ENCODE assay signal across 21 cellular contexts in the genomic region with DNA sequence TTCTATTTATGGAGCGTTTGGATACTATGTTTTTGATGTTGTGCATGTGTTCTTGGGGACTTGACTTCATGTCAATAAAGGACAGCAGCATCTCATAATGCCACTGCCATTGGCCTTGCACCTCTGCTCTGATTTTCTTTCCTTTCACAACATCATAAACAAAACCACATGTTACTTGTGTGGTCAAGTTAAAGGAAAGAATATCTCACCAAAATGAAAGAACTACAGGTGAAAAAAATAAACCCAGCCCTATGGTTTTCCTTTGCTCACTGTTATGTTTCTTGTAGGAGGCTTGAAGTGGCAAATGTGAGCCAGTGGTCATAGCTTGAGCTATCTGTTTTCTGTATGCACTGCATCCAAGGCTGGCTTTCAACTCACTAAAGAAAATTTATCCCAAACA.
DNase-seq lines count a peak whose midpoint lies in the region; ATAC-seq and TF ChIP-seq lines count a peak whose summit lies in the region.
"Had no signal": no experiment of that assay in that cellular context is flagged by ENCODE, and none has a peak within 500 bp of the region (broad histone marks: within the 10 kb centered on the region; RNA-seq: fewer than 3 reads in every experiment).

No MANE protein-coding gene starts in this region.

- H3K9me3 Mint-ChIP-seq in CD4-positive, alpha-beta T cell = no peaks in the 10 kb centered on the region
- no peaks in the 10 kb centered on the region for H3K9me3 Mint-ChIP-seq in activated CD8-positive, alpha-beta T cell treated with anti-CD3 and anti-CD28 coated beads for 36 hours
- peaks cover 0 to 11% (median 0%) of the 10 kb centered on the region in 11 donors for H3K9me3 Mint-ChIP-seq in naive thymus-derived CD4-positive, alpha-beta T cell
- H3K9me3 Mint-ChIP-seq in endothelial cell (ENCODE audit: unreplicated experiment) = no peaks in the 10 kb centered on the region

- H3K36me3 ChIP-seq in naive thymus-derived CD4-positive, alpha-beta T cell (ENCODE audit: control insufficient read depth in 2 of 3, insufficient read depth in 3 of 3, low read length in 3 of 3) = no peaks in the 10 kb centered on the region
- H3K36me3 ChIP-seq: adrenal gland, esophagus squamous epithelium, lower lobe of right lung, ovary, sigmoid colon had no signal

- peak overlapping the region; percentile 35 for H3K27ac Mint-ChIP-seq in CD4-positive, alpha-beta T cell
- H3K27ac Mint-ChIP-seq in activated CD8-positive, alpha-beta T cell treated with anti-CD3 and anti-CD28 coated beads for 36 hours = no peak overlapping the region
- peak overlapping the region in 1 of 9 donors; percentile 24 for H3K27ac Mint-ChIP-seq in naive thymus-derived CD4-positive, alpha-beta T cell
- H3K27ac Mint-ChIP-seq in endothelial cell (ENCODE audit: unreplicated experiment) = no peak overlapping the region

- CTCF ChIA-PET in CD4-positive, alpha-beta T cell (lab: Charles Lee) = interaction anchor here (0.9 kb wide), 1 partner anchor 258 kb away, joined by 4 read pairs; no protein-coding TSS in a partner anchor
- CTCF ChIA-PET in activated CD8-positive, alpha-beta T cell treated with anti-CD3 and anti-CD28 coated beads for 36 hours (lab: Charles Lee) = no interaction called here
- CTCF ChIA-PET in naive thymus-derived CD4-positive, alpha-beta T cell (lab: Charles Lee) = interaction anchor here (0.7 kb wide), 2 partner anchors 16 to 657 kb away, joined by 3 to 4 read pairs; no protein-coding TSS in a partner anchor

- intact Hi-C loops in CD4-positive, alpha-beta T cell (cut with DNase I, micrococcal nuclease) = no loop called here
- intact Hi-C loops in activated CD8-positive, alpha-beta T cell treated with anti-CD3 and anti-CD28 coated beads for 36 hours (cut with micrococcal nuclease) = no loop called here
- intact Hi-C loops in naive thymus-derived CD4-positive, alpha-beta T cell (cut with micrococcal nuclease) = loop anchor here in 1 of 2 donors (2.0 kb wide), 1 partner anchor 19 kb away; no protein-coding TSS in a partner anchor
- intact Hi-C loops in sciatic nerve (cut with DNase I) = no loop called here

- H3K4me3 Mint-ChIP-seq in CD4-positive, alpha-beta T cell = no peak overlapping the region
- no peak overlapping the region for H3K4me3 Mint-ChIP-seq in activated CD8-positive, alpha-beta T cell treated with anti-CD3 and anti-CD28 coated beads for 36 hours
- H3K4me3 Mint-ChIP-seq in naive thymus-derived CD4-positive, alpha-beta T cell = peak overlapping the region in 1 of 10 donors; percentile 26
- H3K4me3 Mint-ChIP-seq in endothelial cell (ENCODE audit: unreplicated experiment) = no peak overlapping the region

- H3K27me3 ChIP-seq in CD4-positive, alpha-beta T cell (ENCODE audit: control insufficient read depth, insufficient read depth, low read length) = no peaks in the 10 kb centered on the region
- no peaks in the 10 kb centered on the region for H3K27me3 ChIP-seq in naive thymus-derived CD4-positive, alpha-beta T cell (ENCODE audit: control insufficient read depth in 2 of 2, insufficient read depth in 2 of 2, low read length in 2 of 2)
- H3K27me3 ChIP-seq: adrenal gland, ovary, sigmoid colon had no signal

- H3K27ac ChIP-seq in CD4-positive, alpha-beta T cell (ENCODE audit: low read depth, low read length) = no peak overlapping the region
- H3K27ac ChIP-seq in naive thymus-derived CD4-positive, alpha-beta T cell (ENCODE audit: low read depth, low read length) = no peak overlapping the region
- H3K27ac ChIP-seq: adrenal gland, esophagus squamous epithelium, lower lobe of right lung, ovary, sigmoid colon had no signal

- H3K36me3 Mint-ChIP-seq in CD4-positive, alpha-beta T cell (ENCODE audit: low read depth) = no peaks in the 10 kb centered on the region
- no peaks in the 10 kb centered on the region for H3K36me3 Mint-ChIP-seq in activated CD8-positive, alpha-beta T cell treated with anti-CD3 and anti-CD28 coated beads for 36 hours (ENCODE audit: low read depth)
- peaks cover 0 to 5% (median 0%) of the 10 kb centered on the region in 5 donors for H3K36me3 Mint-ChIP-seq in naive thymus-derived CD4-positive, alpha-beta T cell
- H3K36me3 Mint-ChIP-seq in endothelial cell (ENCODE audit: low read depth, unreplicated experiment) = no peaks in the 10 kb centered on the region

- peaks cover 0 to 22% of the 10 kb centered on the region in 2 donors for H3K4me1 ChIP-seq in naive thymus-derived CD4-positive, alpha-beta T cell (ENCODE audit: control insufficient read depth in 2 of 2, insufficient read depth in 2 of 2, low read length in 2 of 2)
- H3K4me1 ChIP-seq: adrenal gland, esophagus squamous epithelium, lower lobe of right lung, sigmoid colon had no signal

- H3K27me3 Mint-ChIP-seq in CD4-positive, alpha-beta T cell = no peaks in the 10 kb centered on the region
- H3K27me3 Mint-ChIP-seq in activated CD8-positive, alpha-beta T cell treated with anti-CD3 and anti-CD28 coated beads for 36 hours = peaks cover 11% of the 10 kb centered on the region
- H3K27me3 Mint-ChIP-seq in naive thymus-derived CD4-positive, alpha-beta T cell = peaks cover 0 to 74% (median 0%) of the 10 kb centered on the region in 5 donors
- no peaks in the 10 kb centered on the region for H3K27me3 Mint-ChIP-seq in endothelial cell (ENCODE audit: unreplicated experiment)

- H3K4me3 ChIP-seq in naive thymus-derived CD4-positive, alpha-beta T cell (ENCODE audit: low read length) = no peak overlapping the region
- H3K4me3 ChIP-seq: adrenal gland, esophagus squamous epithelium, lower lobe of right lung, ovary, sigmoid colon had no signal

- no peak for ATAC-seq in CD4-positive, alpha-beta T cell (ENCODE audit: poor library complexity)
- ATAC-seq in GM18870 (IDR thresholded peaks at IDR 0.05; ENCODE audit: unreplicated experiment) (peak; percentile 50), sciatic nerve (no peak)
- ATAC-seq in activated CD8-positive, alpha-beta T cell treated with anti-CD3 and anti-CD28 coated beads for 36 hours = peak; percentile 48
- ATAC-seq in naive thymus-derived CD4-positive, alpha-beta T cell = peak; percentile 65

- H3K4me1 Mint-ChIP-seq in CD4-positive, alpha-beta T cell (ENCODE audit: low read depth) = peaks cover 48% of the 10 kb centered on the region
- peaks cover 37% of the 10 kb centered on the region for H3K4me1 Mint-ChIP-seq in activated CD8-positive, alpha-beta T cell treated with anti-CD3 and anti-CD28 coated beads for 36 hours (ENCODE audit: low read depth)
- H3K4me1 Mint-ChIP-seq in naive thymus-derived CD4-positive, alpha-beta T cell = peaks cover 9 to 29% (median 21%) of the 10 kb centered on the region in 7 donors
- no peaks in the 10 kb centered on the region for H3K4me1 Mint-ChIP-seq in endothelial cell (ENCODE audit: unreplicated experiment)

- POLR2A ChIA-PET in CD4-positive, alpha-beta T cell (lab: Charles Lee) = interaction anchor here (1.0 to 2.6 kb wide), 2 partner anchors 16 to 131 kb away, joined by 3 to 7 read pairs; no protein-coding TSS in a partner anchor
- POLR2A ChIA-PET in activated CD8-positive, alpha-beta T cell treated with anti-CD3 and anti-CD28 coated beads for 36 hours (lab: Charles Lee) = no interaction called here
- POLR2A ChIA-PET in naive thymus-derived CD4-positive, alpha-beta T cell (lab: Charles Lee) = no interaction called here

- TF ChIP-seq CTCF in CD4-positive, alpha-beta T cell (IDR thresholded peaks at IDR 0.05) = no peak
- TF ChIP-seq CTCF in activated CD8-positive, alpha-beta T cell treated with anti-CD3 and anti-CD28 coated beads for 36 hours (IDR thresholded peaks at IDR 0.05) = no peak
- TF ChIP-seq CTCF in endothelial cell (IDR thresholded peaks at IDR 0.05; ENCODE audit: unreplicated experiment) = no peak

- DNase-seq in CD4-positive, alpha-beta T cell = no peak
- no peak for DNase-seq in activated CD8-positive, alpha-beta T cell treated with anti-CD3 and anti-CD28 coated beads for 36 hours
- no peak for DNase-seq in naive thymus-derived CD4-positive, alpha-beta T cell
- DNase-seq in endothelial cell (ENCODE audit: low spot score) (no peak), sciatic nerve (ENCODE audit: low spot score) (no peak), NCI-H2029 treated with DMSO at 0.1 percent for 48 hours (lab: John Stamatoyannopoulos, UW) (no peak)
- DNase-seq: activated CD4-positive, alpha-beta T cell treated with anti-CD3 and anti-CD28 coated beads, Interleukin-2, amount 50 U/mL, for 48 hours; activated T-cell treated with anti-CD3 and anti-CD28 coated beads, Interleukin-2, amount 50 U/mL, for 4 hours; adrenal gland; effector CD4-positive, alpha-beta T cell; esophagus squamous epithelium; head of caudate nucleus; IMR-90; lower lobe of right lung; MV-4-11; NCI-H2029; NCI-H524; ovary; SHP77; sigmoid colon had no signal

- H3K9me3 ChIP-seq in CD4-positive, alpha-beta T cell (ENCODE audit: control insufficient read depth, low read length) = no peaks in the 10 kb centered on the region
- no peaks in the 10 kb centered on the region for H3K9me3 ChIP-seq in naive thymus-derived CD4-positive, alpha-beta T cell (ENCODE audit: control insufficient read depth in 2 of 3, low read length in 3 of 3)
- H3K9me3 ChIP-seq: adrenal gland, esophagus squamous epithelium, lower lobe of right lung, ovary, sigmoid colon had no signal

Comparison
In these comparisons a context has a peak if more than half of its experiments do, and no peak if none do; other contexts are left out.
1. ATAC-seq: peak in GM18870 (single experiment), activated CD8-positive, alpha-beta T cell treated with anti-CD3 and anti-CD28 coated beads for 36 hours (single experiment) and naive thymus-derived CD4-positive, alpha-beta T cell (single experiment); none in CD4-positive, alpha-beta T cell (single experiment) and sciatic nerve (single experiment).